ENCODE assay signal across 27 cellular contexts in the genomic region with DNA sequence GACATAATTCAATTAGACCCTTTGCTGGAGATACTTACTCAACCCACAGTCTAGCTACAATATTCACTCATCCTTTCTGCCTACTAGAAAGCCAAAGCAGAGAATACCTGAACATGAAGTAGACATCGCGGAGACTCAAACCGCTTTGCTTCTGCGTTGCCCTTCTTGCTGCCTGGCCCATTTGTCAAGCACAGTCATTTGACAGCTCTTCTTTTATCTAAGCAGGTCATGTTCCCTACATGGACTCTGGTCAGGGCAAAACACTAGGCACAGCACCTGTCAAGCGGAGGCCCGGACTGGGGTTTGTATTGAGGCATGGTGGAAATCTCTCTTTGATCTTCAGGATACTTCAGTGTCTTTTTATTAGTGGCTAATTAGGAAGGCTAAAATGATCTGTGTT.
"Had no signal": no experiment of that assay in that cellular context is flagged by ENCODE, and none has a peak within 500 bp of the region (broad histone marks: within the 10 kb centered on the region; RNA-seq: fewer than 3 reads in every experiment).

No MANE protein-coding gene starts in this region.

- H3K9me3 ChIP-seq: ascending aorta had no signal

- ATAC-seq: activated CD8-positive, alpha-beta T cell treated with anti-CD3 and anti-CD28 coated beads, Interleukin-2, amount 10 ng/mL, durations not matched to agents 7 days and 5 days; Panc1 had no signal

- DNase-seq: activated CD4-positive, alpha-beta T cell treated with anti-CD3 and anti-CD28 coated beads for 1 hour; activated CD4-positive, alpha-beta T cell treated with anti-CD3 and anti-CD28 coated beads, Interleukin-2, amount 10 ng/mL, durations not matched to agents 24 days and 14 days; activated CD4-positive, alpha-beta T cell treated with anti-CD3 and anti-CD28 coated beads, Interleukin-2, amount 50 U/mL, for 4 hours; activated CD4-positive, CD25-positive, alpha-beta regulatory T cell; activated CD8-positive, alpha-beta T cell treated with anti-CD3 and anti-CD28 coated beads, Interleukin-2, amount 10 ng/mL, durations not matched to agents 7 days and 5 days; activated gamma-delta T cell; activated naive CD4-positive, alpha-beta T cell treated with Interleukin-2 at 50 U/mL for 16 hours; activated naive CD8-positive, alpha-beta T cell treated with anti-CD3 and anti-CD28 coated beads, Interleukin-2, amount 10 ng/mL, durations not matched to agents 7 days and 5 days; activated T-cell treated with anti-CD3 and anti-CD28 coated beads, Interleukin-2, amount 50 U/mL, for 24 hours; amygdala; caudate nucleus; Karpas-422; KBM-7; NCI-H1105; NCI-H1417 treated with DMSO at 0.1 percent for 48 hours; NCI-H187 treated with DMSO at 0.1 percent for 48 hours; NCI-H2081; NCI-H345; NCI-H524 treated with DMSO at 0.1 percent for 48 hours; T1000; WERI-Rb-1 had no signal

- H3K27me3 Mint-ChIP-seq: activated CD4-positive, alpha-beta T cell treated with anti-CD3 and anti-CD28 coated beads, Interleukin-2, amount 10 ng/mL, durations not matched to agents 24 days and 14 days; activated naive CD4-positive, alpha-beta T cell treated with anti-CD3 and anti-CD28 coated beads, Interleukin-2, amount 50 U/mL, for 24 hours; activated naive CD8-positive, alpha-beta T cell treated with anti-CD3 and anti-CD28 coated beads, Interleukin-2, amount 10 ng/mL, durations not matched to agents 7 days and 5 days; activated T-cell treated with anti-CD3 and anti-CD28 coated beads, Interleukin-2, amount 50 U/mL, for 24 hours; IgD-negative memory B cell had no signal

- H3K4me1 ChIP-seq: ascending aorta had no signal

- H3K4me1 Mint-ChIP-seq: activated CD4-positive, alpha-beta T cell treated with anti-CD3 and anti-CD28 coated beads, Interleukin-2, amount 10 ng/mL, durations not matched to agents 24 days and 14 days; activated naive CD4-positive, alpha-beta T cell treated with anti-CD3 and anti-CD28 coated beads, Interleukin-2, amount 50 U/mL, for 24 hours; activated naive CD8-positive, alpha-beta T cell treated with anti-CD3 and anti-CD28 coated beads, Interleukin-2, amount 10 ng/mL, durations not matched to agents 7 days and 5 days had no signal

- H3K4me3 ChIP-seq: ascending aorta, SK-N-MC had no signal

- H3K4me3 Mint-ChIP-seq: activated CD4-positive, alpha-beta T cell treated with anti-CD3 and anti-CD28 coated beads, Interleukin-2, amount 10 ng/mL, durations not matched to agents 24 days and 14 days; activated CD8-positive, alpha-beta T cell treated with anti-CD3 and anti-CD28 coated beads, Interleukin-2, amount 10 ng/mL, durations not matched to agents 7 days and 5 days; activated naive CD4-positive, alpha-beta T cell treated with anti-CD3 and anti-CD28 coated beads, Interleukin-2, amount 50 U/mL, for 24 hours; activated naive CD8-positive, alpha-beta T cell treated with anti-CD3 and anti-CD28 coated beads, Interleukin-2, amount 10 ng/mL, durations not matched to agents 7 days and 5 days; activated T-cell treated with anti-CD3 and anti-CD28 coated beads, Interleukin-2, amount 50 U/mL, for 24 hours; IgD-negative memory B cell had no signal

- H3K27ac Mint-ChIP-seq: activated CD4-positive, alpha-beta T cell treated with anti-CD3 and anti-CD28 coated beads, Interleukin-2, amount 10 ng/mL, durations not matched to agents 24 days and 14 days; activated CD8-positive, alpha-beta T cell treated with anti-CD3 and anti-CD28 coated beads, Interleukin-2, amount 10 ng/mL, durations not matched to agents 7 days and 5 days; activated naive CD4-positive, alpha-beta T cell treated with anti-CD3 and anti-CD28 coated beads, Interleukin-2, amount 50 U/mL, for 24 hours; activated naive CD8-positive, alpha-beta T cell treated with anti-CD3 and anti-CD28 coated beads, Interleukin-2, amount 10 ng/mL, durations not matched to agents 7 days and 5 days; activated T-cell treated with anti-CD3 and anti-CD28 coated beads, Interleukin-2, amount 50 U/mL, for 24 hours; activated T-helper 2 cell treated with anti-CD3 and anti-CD28 coated beads, Interferon-gamma antibody, Interleukin-2, Interleukin-4, amounts not matched to agents 10 μg/mL and 5 μg/mL and 100 μg/mL, durations not matched to agents 14 hours and 24 hours and 36 hours had no signal

- H3K27ac ChIP-seq: ascending aorta, SK-N-MC, WERI-Rb-1 had no signal

- H3K27me3 ChIP-seq: ascending aorta had no signal

- H3K9me3 Mint-ChIP-seq: activated CD4-positive, alpha-beta T cell treated with anti-CD3 and anti-CD28 coated beads, Interleukin-2, amount 10 ng/mL, durations not matched to agents 24 days and 14 days; activated naive CD4-positive, alpha-beta T cell treated with anti-CD3 and anti-CD28 coated beads, Interleukin-2, amount 50 U/mL, for 24 hours; activated naive CD8-positive, alpha-beta T cell treated with anti-CD3 and anti-CD28 coated beads, Interleukin-2, amount 10 ng/mL, durations not matched to agents 7 days and 5 days; activated T-cell treated with anti-CD3 and anti-CD28 coated beads, Interleukin-2, amount 50 U/mL, for 24 hours; activated T-helper 2 cell treated with anti-CD3 and anti-CD28 coated beads, Interferon-gamma antibody, Interleukin-2, Interleukin-4, amounts not matched to agents 10 μg/mL and 5 μg/mL and 100 μg/mL, durations not matched to agents 14 hours and 24 hours and 36 hours; IgD-negative memory B cell had no signal
